1 cellular context compared by ENCODE assay signal in the genomic region with DNA sequence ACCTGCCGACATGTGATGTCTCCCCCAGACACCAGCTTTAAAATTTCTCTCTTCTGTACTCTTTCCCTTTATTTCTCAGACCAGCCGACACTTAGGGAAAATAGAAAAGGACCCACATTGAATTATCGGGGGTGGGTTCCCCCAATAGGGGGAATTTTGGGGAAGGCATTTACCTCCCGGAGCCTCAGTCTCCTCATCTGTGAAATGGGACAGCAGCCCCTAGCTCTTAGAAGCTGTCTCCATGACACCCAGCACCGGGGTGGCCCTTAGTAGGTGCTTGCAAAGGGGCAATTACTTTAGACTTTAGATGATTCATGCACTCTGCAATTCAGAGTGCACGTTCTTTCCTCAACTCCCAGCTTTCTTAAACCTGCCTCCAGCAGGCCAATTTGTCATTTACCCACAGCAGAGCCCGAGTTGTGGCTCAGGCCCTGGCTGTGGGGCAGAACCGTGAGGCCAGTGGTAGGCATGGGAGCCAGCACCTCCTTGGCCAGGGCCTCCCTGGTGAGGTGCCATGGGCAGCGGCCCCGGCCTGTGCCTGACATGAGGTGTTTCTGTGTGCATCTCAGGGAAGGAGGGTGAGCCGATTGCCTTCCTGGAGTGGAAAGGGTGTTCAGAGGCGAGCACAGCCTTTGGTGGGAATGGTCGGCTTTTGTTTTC.
TF ChIP-seq lines count a peak whose summit lies in the region.

No MANE protein-coding gene starts in this region.

TF ChIP-seq in HepG2, 621 proteins besides CTCF, POLR2A, EP300 and RAD21:
- TF ChIP-seq, protein P1, sequence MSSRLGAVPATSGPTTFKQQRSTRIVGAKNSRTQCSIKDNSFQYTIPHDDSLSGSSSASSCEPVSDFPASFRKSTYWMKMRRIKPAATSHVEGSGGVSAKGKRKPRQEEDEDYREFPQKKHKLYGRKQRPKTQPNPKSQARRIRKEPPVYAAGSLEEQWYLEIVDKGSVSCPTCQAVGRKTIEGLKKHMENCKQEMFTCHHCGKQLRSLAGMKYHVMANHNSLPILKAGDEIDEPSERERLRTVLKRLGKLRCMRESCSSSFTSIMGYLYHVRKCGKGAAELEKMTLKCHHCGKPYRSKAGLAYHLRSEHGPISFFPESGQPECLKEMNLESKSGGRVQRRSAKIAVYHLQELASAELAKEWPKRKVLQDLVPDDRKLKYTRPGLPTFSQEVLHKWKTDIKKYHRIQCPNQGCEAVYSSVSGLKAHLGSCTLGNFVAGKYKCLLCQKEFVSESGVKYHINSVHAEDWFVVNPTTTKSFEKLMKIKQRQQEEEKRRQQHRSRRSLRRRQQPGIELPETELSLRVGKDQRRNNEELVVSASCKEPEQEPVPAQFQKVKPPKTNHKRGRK (CRISPR knock-in tag; IDR thresholded peaks at IDR 0.05), result no peak
- TF ChIP-seq ZNF629 (CRISPR knock-in tag; conservative IDR thresholded peaks at IDR 0.05), result peak; percentile 40; the same call in 1 of the 2 replicates
